22 cellular contexts compared by ENCODE assay signal in the genomic region with DNA sequence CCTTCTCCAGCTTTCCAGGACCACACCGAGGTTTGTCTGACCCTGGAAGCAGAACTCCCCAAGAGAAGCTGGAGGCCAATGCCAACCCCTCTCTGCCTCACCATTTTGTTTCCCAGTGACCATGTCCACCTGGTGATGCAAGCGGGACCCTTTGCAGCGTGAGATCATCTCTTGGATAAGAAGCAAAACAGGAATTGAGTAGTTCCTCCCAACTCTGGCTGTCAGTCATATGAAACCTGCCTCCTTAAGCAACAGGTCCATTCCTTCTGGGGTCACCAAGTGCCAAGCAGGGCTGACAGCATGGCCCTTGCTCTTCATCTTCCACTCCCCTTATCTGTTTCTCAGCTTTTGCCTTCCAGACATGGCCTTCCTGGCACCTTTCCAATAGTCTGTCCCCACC.
"Had no signal": no experiment of that assay in that cellular context is flagged by ENCODE, and none has a peak within 500 bp of the region (broad histone marks: within the 10 kb centered on the region; RNA-seq: fewer than 3 reads in every experiment).

No MANE protein-coding gene starts in this region.

- H3K27ac ChIP-seq: dorsolateral prefrontal cortex, heart left ventricle, pancreas, prostate gland, right lobe of liver, suprapubic skin, thyroid gland, upper lobe of left lung, vagina had no signal

- H3K4me3 Mint-ChIP-seq: nephron; stimulated activated effector memory CD8-positive, alpha-beta T cell treated with anti-CD3 and anti-CD28 coated beads, Interleukin-12 subunit alpha, Interleukin-12 subunit beta, amount 100 ng/mL, for 72 hours had no signal

- H3K4me3 ChIP-seq: dorsolateral prefrontal cortex, heart left ventricle, pancreas, prostate gland, right lobe of liver, suprapubic skin, thyroid gland, upper lobe of left lung, vagina had no signal

- H3K9me3 Mint-ChIP-seq: stimulated activated effector memory CD8-positive, alpha-beta T cell treated with anti-CD3 and anti-CD28 coated beads, Interleukin-12 subunit alpha, Interleukin-12 subunit beta, amount 100 ng/mL, for 72 hours had no signal

- H3K4me1 ChIP-seq: heart left ventricle, prostate gland, suprapubic skin, upper lobe of left lung, vagina had no signal

- H3K36me3 Mint-ChIP-seq: naive B cell; stimulated activated effector memory CD8-positive, alpha-beta T cell treated with anti-CD3 and anti-CD28 coated beads, Interleukin-12 subunit alpha, Interleukin-12 subunit beta, amount 100 ng/mL, for 72 hours had no signal

- H3K9me3 ChIP-seq: heart left ventricle, pancreas, prostate gland, right lobe of liver, suprapubic skin, thyroid gland, upper lobe of left lung, vagina had no signal

- H3K4me1 Mint-ChIP-seq: naive B cell; nephron; stimulated activated effector memory CD8-positive, alpha-beta T cell treated with anti-CD3 and anti-CD28 coated beads, Interleukin-12 subunit alpha, Interleukin-12 subunit beta, amount 100 ng/mL, for 72 hours had no signal

- DNase-seq: dorsolateral prefrontal cortex; effector CD8-positive, alpha-beta T cell; foreskin melanocyte; heart left ventricle; hippocampal formation; left colon; left ventricle myocardium superior; mesendoderm; naive B cell; occipital lobe; pancreas; right lobe of liver; stimulated activated CD4-positive, alpha-beta T cell treated with anti-CD3 and anti-CD28 coated beads, Interleukin-4, amount 100 ng/mL, for 1 hour; stimulated activated CD8-positive, alpha-beta memory T cell treated with anti-CD3 and anti-CD28 coated beads, Interleukin-4, amount 100 ng/mL, for 48 hours; stimulated activated naive CD8-positive, alpha-beta T cell treated with anti-CD3 and anti-CD28 coated beads, Interleukin-15, Interleukin-2, amounts not matched to agents 100 U/mL and 50 U/mL, for 24 hours; thyroid gland; upper lobe of left lung had no signal

- H3K27me3 ChIP-seq: heart left ventricle, pancreas, right lobe of liver, suprapubic skin, thyroid gland, upper lobe of left lung, vagina had no signal

- ATAC-seq: heart left ventricle; left colon; left ventricle myocardium superior; pancreas; right lobe of liver; stimulated activated effector memory CD8-positive, alpha-beta T cell treated with anti-CD3 and anti-CD28 coated beads, Interleukin-12 subunit alpha, Interleukin-12 subunit beta, amount 100 ng/mL, for 72 hours; stimulated activated naive CD8-positive, alpha-beta T cell treated with anti-CD3 and anti-CD28 coated beads, Interleukin-15, Interleukin-2, amounts not matched to agents 100 U/mL and 50 U/mL, for 24 hours had no signal

- H3K27ac Mint-ChIP-seq: naive B cell; nephron; stimulated activated effector memory CD8-positive, alpha-beta T cell treated with anti-CD3 and anti-CD28 coated beads, Interleukin-12 subunit alpha, Interleukin-12 subunit beta, amount 100 ng/mL, for 72 hours had no signal

- H3K36me3 ChIP-seq: heart left ventricle, pancreas, prostate gland, right lobe of liver, suprapubic skin, thyroid gland, upper lobe of left lung, vagina had no signal
